In genomic region chr16:425082-425718, GRCh38 we compare ENCODE assay signal across 8 cellular contexts. TPM values are rescaled to one million over a fixed set of nuclear protein-coding genes. Genes with fewer than 3 reads are reported as not detected.
DNase-seq lines count a peak whose midpoint lies in the region; ATAC-seq and TF ChIP-seq lines count a peak whose summit lies in the region.

A gene with protein sequence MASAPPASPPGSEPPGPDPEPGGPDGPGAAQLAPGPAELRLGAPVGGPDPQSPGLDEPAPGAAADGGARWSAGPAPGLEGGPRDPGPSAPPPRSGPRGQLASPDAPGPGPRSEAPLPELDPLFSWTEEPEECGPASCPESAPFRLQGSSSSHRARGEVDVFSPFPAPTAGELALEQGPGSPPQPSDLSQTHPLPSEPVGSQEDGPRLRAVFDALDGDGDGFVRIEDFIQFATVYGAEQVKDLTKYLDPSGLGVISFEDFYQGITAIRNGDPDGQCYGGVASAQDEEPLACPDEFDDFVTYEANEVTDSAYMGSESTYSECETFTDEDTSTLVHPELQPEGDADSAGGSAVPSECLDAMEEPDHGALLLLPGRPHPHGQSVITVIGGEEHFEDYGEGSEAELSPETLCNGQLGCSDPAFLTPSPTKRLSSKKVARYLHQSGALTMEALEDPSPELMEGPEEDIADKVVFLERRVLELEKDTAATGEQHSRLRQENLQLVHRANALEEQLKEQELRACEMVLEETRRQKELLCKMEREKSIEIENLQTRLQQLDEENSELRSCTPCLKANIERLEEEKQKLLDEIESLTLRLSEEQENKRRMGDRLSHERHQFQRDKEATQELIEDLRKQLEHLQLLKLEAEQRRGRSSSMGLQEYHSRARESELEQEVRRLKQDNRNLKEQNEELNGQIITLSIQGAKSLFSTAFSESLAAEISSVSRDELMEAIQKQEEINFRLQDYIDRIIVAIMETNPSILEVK (plus strand): TSS chr16:425649. CDS start chr16:426007, 358 bp downstream.

- CTCF ChIA-PET in CD4-positive, alpha-beta memory T cell (lab: Charles Lee; ENCODE audit: partially characterized antibody): interaction anchor here (0.6 to 1.4 kb wide), 4 partner anchors 24 to 372 kb away, joined by 3 to 4 read pairs (median 3); partner anchors contain the start of genes DECR2 and POLR3K
- CTCF ChIA-PET in activated CD8-positive, alpha-beta memory T cell treated with anti-CD3 and anti-CD28 coated beads, Interleukin-2, amount 10 ng/mL, durations not matched to agents 7 days and 5 days (lab: Charles Lee): interaction anchor here (1.0 to 1.8 kb wide), 4 partner anchors 24 to 328 kb away, joined by 3 to 7 read pairs (median 4); partner anchors contain the start of gene DECR2

- no peaks in the 10 kb centered on the region for H3K36me3 Mint-ChIP-seq in CD4-positive, alpha-beta memory T cell
- peaks cover 11% of the 10 kb centered on the region for H3K36me3 Mint-ChIP-seq in activated CD8-positive, alpha-beta memory T cell treated with anti-CD3 and anti-CD28 coated beads, Interleukin-2, amount 10 ng/mL, durations not matched to agents 7 days and 5 days
- H3K36me3 Mint-ChIP-seq in endodermal cell (ENCODE audit: low read depth): peaks cover 18% of the 10 kb centered on the region
- H3K36me3 Mint-ChIP-seq in mesothelial cell of epicardium: no peaks in the 10 kb centered on the region

- H3K4me3 ChIP-seq in CD4-positive, alpha-beta memory T cell (ENCODE audit: low read length in 2 of 2): peak within 1 kb of the TSS; percentile 65 to 83
- peak within 1 kb of the TSS; percentile 89 for H3K4me3 ChIP-seq in endodermal cell (ENCODE audit: low read length)

- H3K9me3 ChIP-seq in CD4-positive, alpha-beta memory T cell (ENCODE audit: control insufficient read depth in 1 of 2, low read length in 2 of 2): no peaks in the 10 kb centered on the region
- no peaks in the 10 kb centered on the region for H3K9me3 ChIP-seq in endodermal cell (ENCODE audit: control insufficient read depth, low read length)

- TF ChIP-seq CTCF in endodermal cell (conservative IDR thresholded peaks at IDR 0.05) (peak; percentile 63), mesothelial cell of epicardium (IDR thresholded peaks at IDR 0.05; ENCODE audit: unreplicated experiment) (no peak)

- no peaks in the 10 kb centered on the region for H3K27me3 ChIP-seq in CD4-positive, alpha-beta memory T cell (ENCODE audit: insufficient read depth, low read length)
- peaks cover 26% of the 10 kb centered on the region for H3K27me3 ChIP-seq in endodermal cell (ENCODE audit: control insufficient read depth, insufficient read depth, low read length, poor library complexity, severe bottlenecking)

- no peaks in the 10 kb centered on the region for H3K27me3 Mint-ChIP-seq in CD4-positive, alpha-beta memory T cell
- H3K27me3 Mint-ChIP-seq in activated CD8-positive, alpha-beta memory T cell treated with anti-CD3 and anti-CD28 coated beads, Interleukin-2, amount 10 ng/mL, durations not matched to agents 7 days and 5 days: peaks cover 11% of the 10 kb centered on the region
- H3K27me3 Mint-ChIP-seq in endodermal cell (ENCODE audit: insufficient read depth) (peaks cover 37% of the 10 kb centered on the region), mesothelial cell of epicardium (ENCODE audit: low read depth) (peaks cover 16% of the 10 kb centered on the region)

- H3K4me1 Mint-ChIP-seq in CD4-positive, alpha-beta memory T cell: peaks cover 20 to 41% (median 31%) of the 10 kb centered on the region in 4 donors
- H3K4me1 Mint-ChIP-seq in activated CD8-positive, alpha-beta memory T cell treated with anti-CD3 and anti-CD28 coated beads, Interleukin-2, amount 10 ng/mL, durations not matched to agents 7 days and 5 days: peaks cover 25% of the 10 kb centered on the region
- peaks cover 16% of the 10 kb centered on the region for H3K4me1 Mint-ChIP-seq in endodermal cell
- H3K4me1 Mint-ChIP-seq in mesothelial cell of epicardium: peaks cover 29% of the 10 kb centered on the region

- peak; percentile 83 to 89 (median 86) for DNase-seq in CD4-positive, alpha-beta memory T cell
- DNase-seq in NOMO-1 (lab: John Stamatoyannopoulos, UW; ENCODE audit: unreplicated experiment in 2 of 2): peak; percentile 67 to 75
- peak; percentile 87 for DNase-seq in activated CD8-positive, alpha-beta memory T cell treated with anti-CD3 and anti-CD28 coated beads, Interleukin-2, amount 10 ng/mL, durations not matched to agents 7 days and 5 days
- DNase-seq in endodermal cell: peak; percentile 92
- peak; percentile 64 to 87 for DNase-seq in mesothelial cell of epicardium (ENCODE audit: low spot score in 2 of 2, unreplicated experiment in 2 of 2)
- DNase-seq in stimulated activated CD8-positive, alpha-beta memory T cell treated with anti-CD3 and anti-CD28 coated beads, Interleukin-15, amount 100 ng/mL, for 48 hours (ENCODE audit: low read depth in 2 of 2): peak; percentile 84

- ATAC-seq in GM19395 (IDR thresholded peaks at IDR 0.05; ENCODE audit: unreplicated experiment) (peak; percentile 84), HG03571 (IDR thresholded peaks at IDR 0.05; ENCODE audit: unreplicated experiment) (peak; percentile 93)
- ATAC-seq in activated CD8-positive, alpha-beta memory T cell treated with anti-CD3 and anti-CD28 coated beads, Interleukin-2, amount 10 ng/mL, durations not matched to agents 7 days and 5 days: peak; percentile 94

- WGBS in endodermal cell (ENCODE audit: insufficient coverage in 1 of 2, insufficient read length in 1 of 2), 2 experiments: 1% methylated on average over 51 to 76 of the region's 77 CpGs

- intact Hi-C loops in CD4-positive, alpha-beta memory T cell (cut with micrococcal nuclease): loop anchor here (1.0 to 2.0 kb wide), 4 partner anchors 24 to 102 kb away; partner anchors contain the start of genes AXIN1, CAPN15, DECR2 and MRPL28

- no peaks in the 10 kb centered on the region for H3K9me3 Mint-ChIP-seq in CD4-positive, alpha-beta memory T cell
- H3K9me3 Mint-ChIP-seq in activated CD8-positive, alpha-beta memory T cell treated with anti-CD3 and anti-CD28 coated beads, Interleukin-2, amount 10 ng/mL, durations not matched to agents 7 days and 5 days (ENCODE audit: low read depth): no peaks in the 10 kb centered on the region
- H3K9me3 Mint-ChIP-seq in endodermal cell (no peaks in the 10 kb centered on the region), mesothelial cell of epicardium (no peaks in the 10 kb centered on the region)

- H3K36me3 ChIP-seq in CD4-positive, alpha-beta memory T cell (ENCODE audit: insufficient read depth, low read length): no peaks in the 10 kb centered on the region
- H3K36me3 ChIP-seq in endodermal cell (ENCODE audit: control insufficient read depth, insufficient read depth, low read length): peaks cover 9% of the 10 kb centered on the region

- H3K9ac ChIP-seq in endodermal cell (ENCODE audit: extremely low read depth, low read length, poor library complexity, severe bottlenecking): peak within 1 kb of the TSS; percentile 51

- POLR2A ChIA-PET in CD4-positive, alpha-beta memory T cell (lab: Charles Lee; ENCODE audit: partially characterized antibody): interaction anchor here (0.8 to 2.3 kb wide), 9 partner anchors 19 to 259 kb away, joined by 3 to 24 read pairs (median 4); partner anchors contain the start of genes AXIN1, CAPN15, DECR2 and FAM234A

- H3K27ac ChIP-seq in CD4-positive, alpha-beta memory T cell (ENCODE audit: low read depth, low read length): peak within 1 kb of the TSS; percentile 80
- peak within 1 kb of the TSS; percentile 73 for H3K27ac ChIP-seq in endodermal cell (ENCODE audit: low read depth, low read length)

- H3K4me1 ChIP-seq in CD4-positive, alpha-beta memory T cell (ENCODE audit: insufficient read depth, low read length): peaks cover 35% of the 10 kb centered on the region
- H3K4me1 ChIP-seq in endodermal cell (ENCODE audit: control insufficient read depth, insufficient read depth, low read length): peaks cover 4% of the 10 kb centered on the region

- H3K27ac Mint-ChIP-seq in CD4-positive, alpha-beta memory T cell: peak within 1 kb of the TSS; percentile 87 to 98 (median 93)
- peak within 1 kb of the TSS; percentile 81 for H3K27ac Mint-ChIP-seq in activated CD8-positive, alpha-beta memory T cell treated with anti-CD3 and anti-CD28 coated beads, Interleukin-2, amount 10 ng/mL, durations not matched to agents 7 days and 5 days
- H3K27ac Mint-ChIP-seq in endodermal cell (no peak within 1 kb of the TSS), mesothelial cell of epicardium (peak within 1 kb of the TSS; percentile 67)

- peak within 1 kb of the TSS; percentile 86 to 94 (median 90) for H3K4me3 Mint-ChIP-seq in CD4-positive, alpha-beta memory T cell
- H3K4me3 Mint-ChIP-seq in activated CD8-positive, alpha-beta memory T cell treated with anti-CD3 and anti-CD28 coated beads, Interleukin-2, amount 10 ng/mL, durations not matched to agents 7 days and 5 days: peak within 1 kb of the TSS; percentile 74
- peak within 1 kb of the TSS; percentile 63 for H3K4me3 Mint-ChIP-seq in endodermal cell
- H3K4me3 Mint-ChIP-seq in mesothelial cell of epicardium: peak within 1 kb of the TSS; percentile 76

RNA-seq across cellular contexts. Expression of the gene that starts here (rescaled TPM):
- total RNA-seq in CD4-positive, alpha-beta memory T cell: 10 to 100 TPM; 41.8 to 42.6 TPM
- 1 to 10 TPM in 1 of 2 donors, under 1 TPM in 1; 0.15 to 4.6 TPM for polyA plus RNA-seq in CD4-positive, alpha-beta memory T cell
- total RNA-seq in activated CD8-positive, alpha-beta memory T cell treated with anti-CD3 and anti-CD28 coated beads, Interleukin-2, amount 10 ng/mL, durations not matched to agents 7 days and 5 days: 10 to 100 TPM; 25.9 to 32.1 TPM
- total RNA-seq in endodermal cell (10 to 100 TPM; 62.7 to 68.9 TPM), mesothelial cell of epicardium (53.9 to 68.8 TPM (median 59.7 TPM) in 3 replicates)
- 34.8 TPM for polyA plus RNA-seq in endodermal cell (2013, experiment 1 of 2)
- polyA plus RNA-seq in endodermal cell (2013, experiment 2 of 2): 35.1 TPM

Comparison
In these comparisons a context has a peak if more than half of its experiments do, and no peak if none do; other contexts are left out.
1. Peak in every context shown above with its lines: DNase-seq, ATAC-seq, H3K4me3 ChIP-seq and H3K27ac ChIP-seq.